19 cellular contexts compared by ENCODE assay signal in the genomic region with DNA sequence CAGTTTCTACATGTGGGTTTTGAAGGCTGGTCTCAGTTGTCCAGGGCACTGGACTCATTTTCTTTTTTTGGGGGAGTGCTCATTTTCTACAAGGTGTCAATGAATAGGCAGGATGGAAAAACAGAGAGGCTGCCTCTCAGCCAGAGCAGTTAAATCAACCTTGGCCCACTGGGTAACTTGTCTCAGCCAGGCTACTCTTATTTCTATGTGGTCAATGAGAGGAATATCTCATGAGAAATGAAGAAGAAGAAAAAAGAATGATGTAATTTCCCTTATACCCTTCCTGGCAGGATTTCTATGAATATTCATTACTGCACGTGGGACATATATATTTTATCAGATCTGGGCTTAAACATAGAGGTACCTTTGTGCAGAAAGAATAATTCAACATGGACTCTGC.
DNase-seq lines count a peak whose midpoint lies in the region; ATAC-seq and TF ChIP-seq lines count a peak whose summit lies in the region.
"Had no signal": no experiment of that assay in that cellular context is flagged by ENCODE, and none has a peak within 500 bp of the region (broad histone marks: within the 10 kb centered on the region; RNA-seq: fewer than 3 reads in every experiment).

No MANE protein-coding gene starts in this region.

- WGBS in psoas muscle, 3 donors: 42 to 63% (median 56%) methylated on average over 1 of the region's 1 CpG

- H3K27ac ChIP-seq in BLaER1 (no peak overlapping the region), SK-N-MC (no peak overlapping the region), brain microvascular endothelial cell (no peak overlapping the region), psoas muscle (no peak overlapping the region)

- ATAC-seq in psoas muscle (no peak), left colon (no peak)
- ATAC-seq: GM23338, HCT116 had no signal

- H4K20me1 ChIP-seq in BLaER1: peaks cover 7% of the 10 kb centered on the region

- DNase-seq in SK-N-MC (ENCODE audit: low read depth, low spot score) (no peak), brain microvascular endothelial cell (peak; percentile 13), head of caudate nucleus (no peak), NOMO-1 treated with DMSO at 0.1 percent for 48 hours (lab: John Stamatoyannopoulos, UW; ENCODE audit: unreplicated experiment) (no peak), psoas muscle (no peak), left colon (no peak)
- DNase-seq: 8988T; C1 segment of cervical spinal cord; CD4-positive, CD25-positive, alpha-beta regulatory T cell; CD8-positive, alpha-beta memory T cell; COR-L47; DMS 273 treated with DMSO at 0.1 percent for 48 hours; GDM1; H7; HFFc6; IMR-90 had no signal

- H3K9ac ChIP-seq in BLaER1 (no peak overlapping the region), SK-N-MC (ENCODE audit: insufficient read length) (no peak overlapping the region)

- peaks cover 6% of the 10 kb centered on the region; the same call in 1 of the 2 replicates for H3K27me3 ChIP-seq in BLaER1
- H3K27me3 ChIP-seq in brain microvascular endothelial cell (replicated peaks): no peaks in the 10 kb centered on the region
- peaks cover 0 to 2% (median 0%) of the 10 kb centered on the region in 3 donors for H3K27me3 ChIP-seq in psoas muscle (ENCODE audit: insufficient read depth in 3 of 3, low read length in 2 of 3)

- H3K4me3 ChIP-seq in BLaER1 (no peak overlapping the region), SK-N-MC (0 out of 2 replicates have a peak overlapping the region, but pooled peaks have one; percentile 3), brain microvascular endothelial cell (ENCODE audit: low read depth, low read length) (no peak overlapping the region), psoas muscle (no peak overlapping the region)
- H3K4me3 ChIP-seq: GM23338 had no signal

- H3K36me3 ChIP-seq in BLaER1 (no peaks in the 10 kb centered on the region), SK-N-MC (ENCODE audit: insufficient read depth, low read length) (no peaks in the 10 kb centered on the region), brain microvascular endothelial cell (replicated peaks) (no peaks in the 10 kb centered on the region), psoas muscle (ENCODE audit: insufficient read depth in 1 of 2, low read depth in 1 of 2) (no peaks in the 10 kb centered on the region)

- H3K4me1 ChIP-seq in BLaER1 (peaks cover 19% of the 10 kb centered on the region), psoas muscle (no peaks in the 10 kb centered on the region)

- intact Hi-C loops in head of caudate nucleus (cut with DNase I): no loop called here
- intact Hi-C loops in psoas muscle (cut with DNase I): no loop called here
- intact Hi-C loops in left colon (cut with DNase I, micrococcal nuclease): no loop called here

- peaks cover 14% of the 10 kb centered on the region for H3K9me3 ChIP-seq in BLaER1
- no peaks in the 10 kb centered on the region for H3K9me3 ChIP-seq in SK-N-MC (ENCODE audit: low read depth, low read length)
- H3K9me3 ChIP-seq in psoas muscle: no peaks in the 10 kb centered on the region

- H3K4me2 ChIP-seq in BLaER1: peak overlapping the region; percentile 16; the same call in 1 of the 2 replicates
- H3K4me2 ChIP-seq: GM23338 had no signal

- TF ChIP-seq CTCF in brain microvascular endothelial cell (IDR thresholded peaks at IDR 0.05; ENCODE audit: low read depth, low read length, missing control alignments) (no peak), psoas muscle (IDR thresholded peaks at IDR 0.05) (no peak)

- in situ Hi-C loops in brain microvascular endothelial cell (cut with HindIII; ENCODE audit: low pct_ligation_motif_present, low sequenced_read_pairs): no loop called here
